In the genomic region with DNA sequence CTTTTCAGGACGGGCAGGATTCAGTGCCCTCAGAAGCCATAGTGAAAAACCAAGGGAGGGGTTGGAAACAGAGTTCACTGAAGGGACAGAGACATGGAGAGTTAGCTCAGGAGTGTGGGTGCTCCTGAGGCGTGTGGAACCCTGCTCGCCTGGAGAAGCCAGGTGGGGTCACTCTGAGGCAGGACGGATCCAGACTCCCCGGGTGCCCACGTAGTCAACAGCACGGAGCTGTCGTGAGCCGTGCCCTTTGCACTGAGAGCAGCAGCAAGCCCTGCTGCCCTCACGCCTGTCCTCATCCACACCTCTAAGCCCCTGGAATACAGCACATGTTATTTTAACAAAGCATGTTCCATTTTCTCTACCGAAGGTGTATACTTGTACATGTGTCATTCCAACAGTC, we compare ENCODE assay signal across 19 cellular contexts.
"Had no signal": no experiment of that assay in that cellular context is flagged by ENCODE, and none has a peak within 500 bp of the region (broad histone marks: within the 10 kb centered on the region; RNA-seq: fewer than 3 reads in every experiment).

No MANE protein-coding gene starts in this region.

- H3K9me3 ChIP-seq: SJSA1 had no signal

- DNase-seq: KBM-7, MV-4-11, NCI-H1048, NCI-H1105, NCI-H1417, NCI-H1436 treated with DMSO at 0.1 percent for 48 hours, NCI-H1694, NCI-H187 treated with DMSO at 0.1 percent for 48 hours, NCI-H2029 treated with DMSO at 0.1 percent for 48 hours, NCI-H2227 treated with DMSO at 0.1 percent for 48 hours, NCI-H524, NCI-H69, NCI-H774, Right ventricle myocardium superior, RPMI8226, SIG-M5 had no signal

- H3K27ac ChIP-seq: SJSA1, SK-N-MC had no signal

- H3K36me3 ChIP-seq: SJSA1 had no signal

- H3K4me3 ChIP-seq: SJSA1, SK-N-MC had no signal

- H3K27me3 ChIP-seq: SJSA1 had no signal

- FAIRE-seq: RCC 7860 had no signal
